Comparison of ENCODE assay signal across 15 cellular contexts in the genomic region with DNA sequence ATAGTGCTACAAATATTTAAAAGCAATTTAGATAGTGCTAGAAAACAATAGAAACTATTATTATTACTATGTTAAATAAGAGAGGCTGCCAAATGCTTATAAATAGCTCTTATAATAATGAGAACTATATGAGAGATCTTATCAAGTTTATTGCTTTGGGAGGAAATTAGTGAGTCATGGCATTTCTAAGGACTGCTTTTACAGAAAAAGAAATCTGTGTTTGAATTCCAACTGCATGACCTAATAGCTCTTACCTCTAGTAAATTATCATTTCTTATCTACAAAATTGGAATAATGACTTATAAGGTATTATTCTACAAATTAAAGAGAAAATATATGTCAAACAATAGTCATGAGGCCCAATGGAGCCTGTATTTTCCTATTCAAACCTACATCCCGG.
"Had no signal": no experiment of that assay in that cellular context is flagged by ENCODE, and none has a peak within 500 bp of the region (broad histone marks: within the 10 kb centered on the region; RNA-seq: fewer than 3 reads in every experiment).

No MANE protein-coding gene starts in this region.

- H3K79me2 ChIP-seq: parathyroid adenoma had no signal

- H2AFZ ChIP-seq: parathyroid adenoma had no signal

- H3K27ac ChIP-seq: parathyroid adenoma had no signal

- H3K4me1 ChIP-seq: parathyroid adenoma had no signal

- H3K4me3 ChIP-seq: mucosa of descending colon had no signal

- DNase-seq: activated CD4-positive, CD25-positive, alpha-beta regulatory T cell treated with anti-CD3 and anti-CD28 coated beads, Interleukin-2, amount 50 U/mL, for 72 hours; activated naive CD4-positive, alpha-beta T cell; activated naive CD8-positive, alpha-beta T cell treated with anti-CD3 and anti-CD28 coated beads, Interleukin-2, amount 10 ng/mL, durations not matched to agents 7 days and 5 days; cerebellar nuclear complex; effector CD8-positive, alpha-beta T cell; foreskin fibroblast; immature natural killer cell; left colon; mucosa of descending colon; naive thymus-derived CD4-positive, alpha-beta T cell; stimulated activated CD4-positive, alpha-beta T cell treated with anti-CD3 and anti-CD28 coated beads, Interleukin-4, amount 100 ng/mL, for 24 hours; stimulated activated naive CD8-positive, alpha-beta T cell treated with anti-CD3 and anti-CD28 coated beads, Interleukin-15, Interleukin-2, amounts not matched to agents 100 U/mL and 50 U/mL, for 24 hours; T-cell; T-helper 9 cell had no signal

- H3K9me3 ChIP-seq: mucosa of descending colon had no signal
